Comparison of ENCODE assay signal across 21 cellular contexts in the genomic region with DNA sequence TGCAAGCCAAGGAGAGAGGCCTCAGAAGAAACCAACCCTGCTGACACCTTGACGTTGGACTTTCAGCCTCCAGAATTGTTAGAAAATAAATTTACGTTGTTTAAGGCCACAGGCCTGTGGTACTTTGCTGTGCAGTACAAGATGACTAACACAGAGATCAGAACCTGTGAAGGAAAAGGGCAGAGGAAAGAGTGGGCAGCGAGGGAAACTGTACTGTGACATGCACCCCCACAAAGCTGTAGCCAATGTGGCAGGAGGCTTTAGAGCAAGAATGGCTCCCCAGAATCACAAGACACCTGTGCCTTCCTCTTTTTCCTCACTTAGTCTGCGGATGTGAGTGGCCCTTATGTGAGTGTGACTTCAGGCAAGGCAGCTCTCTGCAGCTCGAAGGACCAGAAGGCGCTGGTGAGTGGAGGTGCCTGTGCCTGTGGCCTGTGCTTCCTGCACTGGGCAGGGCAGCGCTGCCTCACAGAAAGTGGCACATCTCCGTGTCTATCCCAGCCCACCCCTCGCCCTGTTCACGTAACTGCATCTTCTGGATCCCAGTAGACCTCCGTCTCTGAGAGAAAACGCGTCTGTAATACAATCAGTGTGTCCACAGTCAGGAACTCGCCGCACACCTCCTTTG.
DNase-seq lines count a peak whose midpoint lies in the region; ATAC-seq, FAIRE-seq and TF ChIP-seq lines count a peak whose summit lies in the region.
"Had no signal": no experiment of that assay in that cellular context is flagged by ENCODE, and none has a peak within 500 bp of the region (broad histone marks: within the 10 kb centered on the region; RNA-seq: fewer than 3 reads in every experiment).

No MANE protein-coding gene starts in this region.

- H2BK15ac ChIP-seq in neuronal stem cell (ENCODE audit: low read length), result no peak overlapping the region

- no peak overlapping the region for H3K27ac ChIP-seq in GM12878 (ENCODE audit: control insufficient read depth, insufficient read depth)
- no peak overlapping the region for H3K27ac ChIP-seq in neuronal stem cell (replicated peaks; ENCODE audit: low read length)
- H3K27ac ChIP-seq: HL-60, PC-9, SJCRH30 had no signal

- H3K9me3 ChIP-seq in GM12878 (replicated peaks; ENCODE audit: control insufficient read depth, insufficient read depth, low read length), result peaks cover 1% of the 10 kb centered on the region; the same call in 1 of the 3 replicates
- peaks cover 3% of the 10 kb centered on the region in 2 donors for H3K9me3 ChIP-seq in neuronal stem cell (replicated peaks in 1 of 2; ENCODE audit: control insufficient read depth in 2 of 2, insufficient read depth in 1 of 2, low read depth in 1 of 2, low read length in 2 of 2)
- H3K9me3 ChIP-seq: Caco-2, SJCRH30 had no signal

- H3K36me3 ChIP-seq in GM12878 (ENCODE audit: control insufficient read depth in 2 of 2, insufficient read depth in 2 of 2, low read length in 1 of 2) (no peaks in the 10 kb centered on the region), neuronal stem cell (replicated peaks in 1 of 2; ENCODE audit: control insufficient read depth in 2 of 2, insufficient read depth in 2 of 2, low read length in 2 of 2) (no peaks in the 10 kb centered on the region)
- H3K36me3 ChIP-seq: SJCRH30 had no signal

- TF ChIP-seq CTCF in GM12878 (IDR thresholded peaks at IDR 0.05 in 2 of 3, conservative IDR thresholded peaks at IDR 0.05 in 1 of 3; ENCODE audit: control insufficient read depth in 2 of 3, extremely low read depth in 1 of 3, insufficient read depth in 1 of 3, low read depth in 3 of 3, low read length in 3 of 3), result no peak

- H3K4me2 ChIP-seq in GM12878 (ENCODE audit: control insufficient read depth, insufficient read depth) (no peak overlapping the region), neuronal stem cell (ENCODE audit: insufficient read depth, low read length, poor library complexity, severe bottlenecking) (no peak overlapping the region)
- H3K4me2 ChIP-seq: PC-9 had no signal

- no peaks in the 10 kb centered on the region for H3K79me1 ChIP-seq in neuronal stem cell (ENCODE audit: low read depth, low read length)

- H3K27me3 Mint-ChIP-seq in activated T-cell treated with anti-CD3 and anti-CD28 coated beads, Interleukin-2, amount 50 U/mL, for 24 hours, result peaks cover 10% of the 10 kb centered on the region
- peaks cover 12% of the 10 kb centered on the region for H3K27me3 Mint-ChIP-seq in stimulated activated naive CD8-positive, alpha-beta T cell treated with anti-CD3 and anti-CD28 coated beads, Interleukin-15, amount 100 ng/mL, for 72 hours

- H3K36me3 Mint-ChIP-seq in activated T-cell treated with anti-CD3 and anti-CD28 coated beads, Interleukin-2, amount 50 U/mL, for 24 hours (ENCODE audit: low read depth), result no peaks in the 10 kb centered on the region
- H3K36me3 Mint-ChIP-seq: CD8-positive, alpha-beta T cell had no signal

- H3K4me1 Mint-ChIP-seq in activated T-cell treated with anti-CD3 and anti-CD28 coated beads, Interleukin-2, amount 50 U/mL, for 24 hours (ENCODE audit: low read depth), result peaks cover 12% of the 10 kb centered on the region
- H3K4me1 Mint-ChIP-seq in stimulated activated naive CD8-positive, alpha-beta T cell treated with anti-CD3 and anti-CD28 coated beads, Interleukin-15, amount 100 ng/mL, for 72 hours, result peaks cover 17% of the 10 kb centered on the region

- intact Hi-C loops in GM12878 (cut with micrococcal nuclease; ENCODE audit: unreplicated experiment), result no loop called here

- in situ Hi-C loops in GM12878 (cut with MboI), result no loop called here

- POLR2A ChIA-PET in GM12878 (lab: Charles Lee), result no interaction called here

- H3K14ac ChIP-seq in neuronal stem cell (ENCODE audit: low read length), result no peak overlapping the region

- TF ChIP-seq POLR2A in GM12878 (IDR thresholded peaks at IDR 0.05; ENCODE audit: low read depth, low read length), result no peak

- no peaks in the 10 kb centered on the region for H3K9me3 Mint-ChIP-seq in activated T-cell treated with anti-CD3 and anti-CD28 coated beads, Interleukin-2, amount 50 U/mL, for 24 hours
- no peaks in the 10 kb centered on the region for H3K9me3 Mint-ChIP-seq in stimulated activated naive CD8-positive, alpha-beta T cell treated with anti-CD3 and anti-CD28 coated beads, Interleukin-15, amount 100 ng/mL, for 72 hours
- H3K9me3 Mint-ChIP-seq: CD8-positive, alpha-beta T cell had no signal

- no peak overlapping the region for H2BK12ac ChIP-seq in neuronal stem cell (ENCODE audit: low read length)

- no peak overlapping the region for H4K8ac ChIP-seq in neuronal stem cell (ENCODE audit: low read depth, low read length)

- H3K27me3 ChIP-seq in GM12878 (replicated peaks in 1 of 2; ENCODE audit: control insufficient read depth in 2 of 2, insufficient read depth in 2 of 2, low read length in 1 of 2) (no peaks in the 10 kb centered on the region), neuronal stem cell (ENCODE audit: control insufficient read depth in 3 of 3, insufficient read depth in 3 of 3, low read depth in 1 of 3, low read length in 3 of 3) (peaks cover 0 to 5% (median 0%) of the 10 kb centered on the region in 3 experiments)
- H3K27me3 ChIP-seq: SJCRH30 had no signal

- SMC1A ChIA-PET in GM12878 (lab: Charles Lee; ENCODE audit: uncharacterized antibody, unreplicated experiment), result no interaction called here

- H4K20me1 ChIP-seq in GM12878 (ENCODE audit: control insufficient read depth, insufficient read depth), result no peaks in the 10 kb centered on the region

- H3K27ac Mint-ChIP-seq in activated T-cell treated with anti-CD3 and anti-CD28 coated beads, Interleukin-2, amount 50 U/mL, for 24 hours, result no peak overlapping the region
- H3K27ac Mint-ChIP-seq in stimulated activated naive CD8-positive, alpha-beta T cell treated with anti-CD3 and anti-CD28 coated beads, Interleukin-15, amount 100 ng/mL, for 72 hours, result no peak overlapping the region
- H3K27ac Mint-ChIP-seq: CD8-positive, alpha-beta T cell had no signal

- no peak for FAIRE-seq in GM12878 (lab: Jason Lieb, UNC)
- FAIRE-seq: G401.6 had no signal

- DNase-seq in activated T-cell treated with anti-CD3 and anti-CD28 coated beads for 48 hours (ENCODE audit: low read depth) (peak; percentile 8), GM12878 (ENCODE audit: low read depth, low spot score) (no peak), neuronal stem cell (ENCODE audit: low spot score) (no peak), HuH-7 (ENCODE audit: low spot score) (no peak)
- no peak for DNase-seq in activated T-cell treated with anti-CD3 and anti-CD28 coated beads, Interleukin-2, amount 50 U/mL, for 24 hours
- DNase-seq in stimulated activated naive CD8-positive, alpha-beta T cell treated with anti-CD3 and anti-CD28 coated beads, Interleukin-15, amount 100 ng/mL, for 72 hours, result no peak
- DNase-seq: C1 segment of cervical spinal cord; Caco-2; CD8-positive, alpha-beta T cell; NCI-H1048; NCI-H1417; NCI-H1694; NCI-H2029 treated with DMSO at 0.1 percent for 48 hours; NCI-H526 treated with DMSO at 0.1 percent for 48 hours; PC-9; SJCRH30 had no signal

- no peak overlapping the region for H2AFZ ChIP-seq in GM12878 (ENCODE audit: control insufficient read depth, low read depth, low read length)
- H2AFZ ChIP-seq in neuronal stem cell (ENCODE audit: low read length), result no peak overlapping the region
- H2AFZ ChIP-seq: PC-9 had no signal

- H3K4me3 Mint-ChIP-seq in activated T-cell treated with anti-CD3 and anti-CD28 coated beads, Interleukin-2, amount 50 U/mL, for 24 hours, result no peak overlapping the region
- H3K4me3 Mint-ChIP-seq in stimulated activated naive CD8-positive, alpha-beta T cell treated with anti-CD3 and anti-CD28 coated beads, Interleukin-15, amount 100 ng/mL, for 72 hours, result no peak overlapping the region
- H3K4me3 Mint-ChIP-seq: CD8-positive, alpha-beta T cell had no signal

- no peak overlapping the region for H2BK120ac ChIP-seq in neuronal stem cell (ENCODE audit: low read depth, low read length)

- TF ChIP-seq RAD21 in GM12878 (IDR thresholded peaks at IDR 0.05; ENCODE audit: insufficient read depth, low read depth, low read length), result no peak

- ATAC-seq in GM12878 (no peak), GM21737 (IDR thresholded peaks at IDR 0.05; ENCODE audit: unreplicated experiment) (no peak)
- peak; percentile 58 for ATAC-seq in stimulated activated naive CD8-positive, alpha-beta T cell treated with anti-CD3 and anti-CD28 coated beads, Interleukin-15, amount 100 ng/mL, for 72 hours
- ATAC-seq: CD8-positive, alpha-beta T cell; HCT116; Right ventricle myocardium inferior had no signal

- CTCF ChIA-PET in GM12878 (lab: Yijun Ruan, JAX), result no interaction called here

- no peak overlapping the region for H3K9ac ChIP-seq in GM12878 (ENCODE audit: control insufficient read depth, insufficient read depth, low read length)
- no peak overlapping the region for H3K9ac ChIP-seq in neuronal stem cell (ENCODE audit: low read depth, low read length, poor library complexity)

- WGBS in GM12878 (ENCODE audit: insufficient coverage, insufficient replicate concordance, low lambda C conversion rate, missing lambda C conversion rate), result 56% methylated on average over 12 of the region's 15 CpGs
- no CpG with 5 or more reads among the region's 15 CpGs for WGBS in neuronal stem cell (ENCODE audit: extremely low coverage in 2 of 2, insufficient read length in 2 of 2, insufficient replicate concordance in 1 of 2), 2 donors

- peak overlapping the region; percentile 18 for H2AK5ac ChIP-seq in neuronal stem cell (ENCODE audit: low read depth, low read length)

- no peak overlapping the region for H3K18ac ChIP-seq in neuronal stem cell (ENCODE audit: low read length)

- TF ChIP-seq EP300 in GM12878 (IDR thresholded peaks at IDR 0.05; ENCODE audit: borderline replicate concordance in 1 of 2, control insufficient read depth in 1 of 2, low read depth in 2 of 2, low read length in 2 of 2), result no peak

- H2BK5ac ChIP-seq in neuronal stem cell (ENCODE audit: low read length), result no peak overlapping the region

- H4K91ac ChIP-seq in neuronal stem cell (ENCODE audit: low read depth, low read length, poor library complexity), result no peak overlapping the region

- H3K4me3 ChIP-seq in GM12878, result no peak overlapping the region
- no peak overlapping the region for H3K4me3 ChIP-seq in neuronal stem cell (ENCODE audit: low read length in 2 of 2)
- H3K4me3 ChIP-seq: PC-9, SJCRH30 had no signal

- RAD21 ChIA-PET in GM12878 (lab: Charles Lee; ENCODE audit: unreplicated experiment), result no interaction called here

- no peaks in the 10 kb centered on the region for H3K79me2 ChIP-seq in GM12878 (ENCODE audit: control insufficient read depth, insufficient read depth, low read length)

- H3K4me1 ChIP-seq in GM12878 (ENCODE audit: control insufficient read depth, insufficient read depth, low read length) (peaks cover 12% of the 10 kb centered on the region), neuronal stem cell (ENCODE audit: control insufficient read depth in 2 of 2, insufficient read depth in 1 of 2, low read depth in 1 of 2, low read length in 2 of 2) (peaks cover 3 to 4% of the 10 kb centered on the region in 2 donors)
- H3K4me1 ChIP-seq: Caco-2, SJCRH30 had no signal

- H3K23ac ChIP-seq in neuronal stem cell (ENCODE audit: low read depth, low read length, poor library complexity), result no peak overlapping the region

- BruUV-seq in GM12878 (replicated peaks; lab: Mats Ljungman, UMichigan), result no TSS peak

- no peak overlapping the region for H3K4ac ChIP-seq in neuronal stem cell (ENCODE audit: low read length)

TF ChIP-seq in GM12878, 131 proteins besides CTCF, POLR2A, EP300 and RAD21 (continues in another document):
- TF ChIP-seq SIN3A (IDR thresholded peaks at IDR 0.05; ENCODE audit: low read depth, low read length), result no peak
